In genomic region chr6:112253842-112254816, GRCh38 we compare ENCODE assay signal across 8 cellular contexts. TPM values are rescaled to one million over a fixed set of nuclear protein-coding genes. Genes with fewer than 3 reads are reported as not detected.
DNase-seq lines count a peak whose midpoint lies in the region; ATAC-seq and TF ChIP-seq lines count a peak whose summit lies in the region.

A gene with protein sequence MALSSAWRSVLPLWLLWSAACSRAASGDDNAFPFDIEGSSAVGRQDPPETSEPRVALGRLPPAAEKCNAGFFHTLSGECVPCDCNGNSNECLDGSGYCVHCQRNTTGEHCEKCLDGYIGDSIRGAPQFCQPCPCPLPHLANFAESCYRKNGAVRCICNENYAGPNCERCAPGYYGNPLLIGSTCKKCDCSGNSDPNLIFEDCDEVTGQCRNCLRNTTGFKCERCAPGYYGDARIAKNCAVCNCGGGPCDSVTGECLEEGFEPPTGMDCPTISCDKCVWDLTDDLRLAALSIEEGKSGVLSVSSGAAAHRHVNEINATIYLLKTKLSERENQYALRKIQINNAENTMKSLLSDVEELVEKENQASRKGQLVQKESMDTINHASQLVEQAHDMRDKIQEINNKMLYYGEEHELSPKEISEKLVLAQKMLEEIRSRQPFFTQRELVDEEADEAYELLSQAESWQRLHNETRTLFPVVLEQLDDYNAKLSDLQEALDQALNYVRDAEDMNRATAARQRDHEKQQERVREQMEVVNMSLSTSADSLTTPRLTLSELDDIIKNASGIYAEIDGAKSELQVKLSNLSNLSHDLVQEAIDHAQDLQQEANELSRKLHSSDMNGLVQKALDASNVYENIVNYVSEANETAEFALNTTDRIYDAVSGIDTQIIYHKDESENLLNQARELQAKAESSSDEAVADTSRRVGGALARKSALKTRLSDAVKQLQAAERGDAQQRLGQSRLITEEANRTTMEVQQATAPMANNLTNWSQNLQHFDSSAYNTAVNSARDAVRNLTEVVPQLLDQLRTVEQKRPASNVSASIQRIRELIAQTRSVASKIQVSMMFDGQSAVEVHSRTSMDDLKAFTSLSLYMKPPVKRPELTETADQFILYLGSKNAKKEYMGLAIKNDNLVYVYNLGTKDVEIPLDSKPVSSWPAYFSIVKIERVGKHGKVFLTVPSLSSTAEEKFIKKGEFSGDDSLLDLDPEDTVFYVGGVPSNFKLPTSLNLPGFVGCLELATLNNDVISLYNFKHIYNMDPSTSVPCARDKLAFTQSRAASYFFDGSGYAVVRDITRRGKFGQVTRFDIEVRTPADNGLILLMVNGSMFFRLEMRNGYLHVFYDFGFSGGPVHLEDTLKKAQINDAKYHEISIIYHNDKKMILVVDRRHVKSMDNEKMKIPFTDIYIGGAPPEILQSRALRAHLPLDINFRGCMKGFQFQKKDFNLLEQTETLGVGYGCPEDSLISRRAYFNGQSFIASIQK (N-terminal part only) (minus strand): TSS chr6:112254567. CDS start chr6:112254150, 417 bp downstream.

- peaks cover 42% of the 10 kb centered on the region for H3K27me3 Mint-ChIP-seq in activated naive CD4-positive, alpha-beta T cell treated with anti-CD3 and anti-CD28 coated beads, Interleukin-2, amount 50 U/mL, for 24 hours
- H3K27me3 Mint-ChIP-seq in nephron progenitor cell (ENCODE audit: low read depth, poor library complexity), result peaks cover 58% of the 10 kb centered on the region

- no peaks in the 10 kb centered on the region for H3K9me3 Mint-ChIP-seq in activated naive CD4-positive, alpha-beta T cell treated with anti-CD3 and anti-CD28 coated beads, Interleukin-2, amount 50 U/mL, for 24 hours
- peaks cover 14% of the 10 kb centered on the region for H3K9me3 Mint-ChIP-seq in nephron progenitor cell

- H3K36me3 Mint-ChIP-seq in activated naive CD4-positive, alpha-beta T cell treated with anti-CD3 and anti-CD28 coated beads, Interleukin-2, amount 50 U/mL, for 24 hours, result no peaks in the 10 kb centered on the region
- H3K36me3 Mint-ChIP-seq in nephron progenitor cell (ENCODE audit: low read depth), result peaks cover 15% of the 10 kb centered on the region

- no peak within 1 kb of the TSS for H3K27ac Mint-ChIP-seq in activated naive CD4-positive, alpha-beta T cell treated with anti-CD3 and anti-CD28 coated beads, Interleukin-2, amount 50 U/mL, for 24 hours
- H3K27ac Mint-ChIP-seq in nephron progenitor cell, result peak within 1 kb of the TSS; percentile 78

- DNase-seq in GM03348 (ENCODE audit: low spot score) (peak; percentile 80), NCI-H1048 (lab: John Stamatoyannopoulos, UW) (peak; percentile 24), globus pallidus (ENCODE audit: low spot score) (peak; percentile 31), nephron progenitor cell (peak; percentile 58), HT-29 (ENCODE audit: low spot score) (no peak)

- no peak for TF ChIP-seq POLR2A in GM18505 (IDR thresholded peaks at IDR 0.05; ENCODE audit: borderline replicate concordance, extremely low read depth, insufficient read depth, insufficient read length)

- no peak for TF ChIP-seq CTCF in nephron progenitor cell (IDR thresholded peaks at IDR 0.05)

- no peak for ATAC-seq in GM21390 (IDR thresholded peaks at IDR 0.05; ENCODE audit: unreplicated experiment)
- no peak for ATAC-seq in GM18505 (IDR thresholded peaks at IDR 0.05; ENCODE audit: unreplicated experiment)

- H3K4me3 Mint-ChIP-seq in activated naive CD4-positive, alpha-beta T cell treated with anti-CD3 and anti-CD28 coated beads, Interleukin-2, amount 50 U/mL, for 24 hours, result peak within 1 kb of the TSS; percentile 78
- peak within 1 kb of the TSS; percentile 89 for H3K4me3 Mint-ChIP-seq in nephron progenitor cell

- H3K4me1 Mint-ChIP-seq in activated naive CD4-positive, alpha-beta T cell treated with anti-CD3 and anti-CD28 coated beads, Interleukin-2, amount 50 U/mL, for 24 hours, result peaks cover 16% of the 10 kb centered on the region
- peaks cover 43% of the 10 kb centered on the region for H3K4me1 Mint-ChIP-seq in nephron progenitor cell

RNA-seq across cellular contexts. Expression of the gene that starts here (rescaled TPM):
- not detected in 2 replicates for total RNA-seq in HT-29 (2014; rRNA removed; shearing (Covaris generic))
